2 cellular contexts compared by ENCODE assay signal in genomic region chr2:25421746-25422431, GRCh38.
TF ChIP-seq lines count a peak whose summit lies in the region.

No MANE protein-coding gene starts in this region.

TF ChIP-seq in SK-N-SH, 30 proteins besides CTCF, POLR2A, EP300 and RAD21 (continued from another document):
- no peak for TF ChIP-seq EZH2phosphoT487 (IDR thresholded peaks at IDR 0.05; ENCODE audit: borderline replicate concordance, low read depth)

TF ChIP-seq in WTC11, 78 proteins besides CTCF, POLR2A, EP300 and RAD21 (continued from another document):
- TF ChIP-seq PRDM15 (CRISPR knock-in tag; IDR thresholded peaks at IDR 0.05) (no peak), MLX (CRISPR knock-in tag; IDR thresholded peaks at IDR 0.05) (no peak)
TF ChIP-seq in WTC11: peak in this region for 0.
